8 cellular contexts compared by ENCODE assay signal in the genomic region with DNA sequence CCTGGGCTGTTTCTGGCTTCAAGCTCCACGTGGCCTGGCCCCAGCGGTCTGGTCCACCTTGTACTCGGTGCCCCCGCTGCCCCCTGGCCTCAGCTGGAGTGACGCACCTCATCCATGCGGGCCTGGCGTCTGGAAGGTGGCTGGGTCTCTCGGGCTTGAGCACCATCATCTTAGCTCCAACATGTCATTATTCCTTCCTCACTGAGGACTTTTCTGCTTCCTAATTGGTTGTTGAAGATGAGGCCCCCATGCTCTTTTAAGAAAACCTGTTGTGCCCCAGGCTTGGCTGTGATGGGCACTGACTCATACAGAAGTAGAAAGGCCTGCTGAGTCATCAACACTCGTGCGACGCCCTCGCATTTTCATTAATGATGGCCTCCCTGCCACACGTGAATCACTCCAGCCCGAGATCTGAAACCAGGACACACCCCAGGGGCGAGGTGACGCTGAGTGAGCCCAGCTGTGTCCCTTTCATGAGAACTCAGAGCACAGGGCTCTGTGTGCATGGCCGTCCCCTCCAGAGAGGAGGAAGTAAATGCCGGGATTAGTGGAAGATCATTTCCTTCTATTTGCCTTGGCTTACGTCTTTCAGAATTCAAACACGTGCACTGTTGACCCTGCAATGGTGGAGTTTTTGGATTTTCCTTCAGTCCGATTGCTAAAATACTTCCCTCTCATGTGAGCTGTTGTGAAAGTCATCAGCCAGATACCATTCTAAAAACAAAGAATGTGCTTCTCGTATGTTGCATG. TPM values are rescaled to one million over a fixed set of nuclear protein-coding genes. Genes with fewer than 3 reads are reported as not detected.
DNase-seq lines count a peak whose midpoint lies in the region; ATAC-seq and FAIRE-seq lines count a peak whose summit lies in the region.

No MANE protein-coding gene starts in this region.

- ATAC-seq in GM18873 (IDR thresholded peaks at IDR 0.05; ENCODE audit: low FRiP score, unreplicated experiment) (peak; percentile 78), HG03095 (IDR thresholded peaks at IDR 0.05; ENCODE audit: unreplicated experiment) (peak; percentile 86)

- peaks cover 86% of the 10 kb centered on the region for H3K27me3 Mint-ChIP-seq in activated naive CD8-positive, alpha-beta T cell treated with anti-CD3 and anti-CD28 coated beads for 36 hours

- DNase-seq in AG08395 (ENCODE audit: low spot score) (peak; percentile 93), RPMI7951 (ENCODE audit: low read depth) (peak; percentile 97), NCI-H524 treated with DMSO at 0.1 percent for 48 hours (lab: John Stamatoyannopoulos, UW) (no peak)
- peak; percentile 81 for DNase-seq in activated naive CD8-positive, alpha-beta T cell treated with anti-CD3 and anti-CD28 coated beads for 36 hours
- DNase-seq in stimulated activated CD4-positive, alpha-beta T cell treated with anti-CD3 and anti-CD28 coated beads, TNF-alpha, amount 100 ng/mL, for 4 hours (ENCODE audit: low read depth in 3 of 3) = peak in 2 of 3 experiments; percentile 41 to 60

- H3K9me3 Mint-ChIP-seq in activated naive CD8-positive, alpha-beta T cell treated with anti-CD3 and anti-CD28 coated beads for 36 hours = no peaks in the 10 kb centered on the region

- H3K36me3 Mint-ChIP-seq in activated naive CD8-positive, alpha-beta T cell treated with anti-CD3 and anti-CD28 coated beads for 36 hours = no peaks in the 10 kb centered on the region

- peak overlapping the region; percentile 15 for H3K27ac Mint-ChIP-seq in activated naive CD8-positive, alpha-beta T cell treated with anti-CD3 and anti-CD28 coated beads for 36 hours

- H3K4me3 Mint-ChIP-seq in activated naive CD8-positive, alpha-beta T cell treated with anti-CD3 and anti-CD28 coated beads for 36 hours = no peak overlapping the region

- FAIRE-seq in islet of Langerhans (lab: Jason Lieb, UNC) = peak; percentile 60

- peaks cover 24% of the 10 kb centered on the region for H3K4me1 Mint-ChIP-seq in activated naive CD8-positive, alpha-beta T cell treated with anti-CD3 and anti-CD28 coated beads for 36 hours

RNA-seq across cellular contexts. Expression of a gene that starts 14.0 kb away (rescaled TPM):
- 0.98 and 1.1 TPM in 2 replicates for total RNA-seq in RPMI7951 (2014; rRNA removed; shearing (Covaris generic))
- total RNA-seq in activated naive CD8-positive, alpha-beta T cell treated with anti-CD3 and anti-CD28 coated beads for 36 hours = 1 to 10 TPM; 1.0 TPM

RNA-seq across cellular contexts. Expression of a gene that starts 17.9 kb away (rescaled TPM):
- total RNA-seq in RPMI7951 (2014; rRNA removed; shearing (Covaris generic)) = 0.59 and 0.72 TPM in 2 replicates
- total RNA-seq in activated naive CD8-positive, alpha-beta T cell treated with anti-CD3 and anti-CD28 coated beads for 36 hours = 1 to 10 TPM; 1.8 to 2.1 TPM

RNA-seq across cellular contexts. Expression of a gene that starts 57.3 kb away (rescaled TPM):
- total RNA-seq in RPMI7951 (2014; rRNA removed; shearing (Covaris generic)) = not detected in 2 replicates
- 1 to 10 TPM; 7.7 to 8.7 TPM for total RNA-seq in activated naive CD8-positive, alpha-beta T cell treated with anti-CD3 and anti-CD28 coated beads for 36 hours
